ENCODE assay signal across 12 cellular contexts in the genomic region with DNA sequence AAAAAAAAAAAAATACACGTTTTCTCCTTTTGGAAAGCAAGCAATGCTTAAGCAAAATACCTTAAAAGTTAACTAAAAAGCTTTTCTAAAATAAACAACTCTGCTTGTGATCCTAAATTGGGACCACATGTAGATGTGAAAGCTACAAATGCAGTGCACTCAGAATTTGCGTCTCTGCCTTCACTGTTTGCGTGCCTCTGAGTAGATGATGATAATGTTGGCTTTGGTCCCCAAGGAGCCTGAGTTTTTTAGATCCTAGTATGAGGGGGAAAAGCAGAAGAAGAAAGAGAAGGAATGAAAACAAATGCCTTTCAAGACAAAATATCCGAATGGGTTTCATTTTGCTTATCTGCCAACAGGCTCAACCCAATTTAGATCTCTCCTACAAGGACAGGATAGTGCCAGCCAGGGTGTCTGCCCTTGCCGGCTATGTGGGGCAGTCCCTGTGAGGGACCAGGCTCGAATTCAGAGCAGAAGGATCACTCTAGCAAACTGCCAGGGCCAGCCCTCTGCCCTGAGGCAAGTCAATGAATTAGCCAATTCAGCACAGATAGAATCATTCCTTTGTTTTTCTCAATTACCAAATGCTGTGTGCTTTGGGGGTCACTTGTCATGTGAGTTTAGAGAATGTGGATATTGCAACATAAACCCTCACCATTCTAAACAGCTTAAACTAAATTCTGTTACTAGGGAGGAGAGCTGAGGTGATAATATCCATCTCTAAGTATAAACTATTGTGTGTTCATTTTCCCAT. TPM values are rescaled to one million over a fixed set of nuclear protein-coding genes. Genes with fewer than 3 reads are reported as not detected.
A peak's percentile ranks its signal among the peaks of the same experiment; 100 is the strongest.
DNase-seq lines count a peak whose midpoint lies in the region; ATAC-seq and TF ChIP-seq lines count a peak whose summit lies in the region.
"Had no signal": no experiment of that assay in that cellular context is flagged by ENCODE, and none has a peak within 500 bp of the region (broad histone marks: within the 10 kb centered on the region; RNA-seq: fewer than 3 reads in every experiment).

No MANE protein-coding gene starts in this region.

- no peaks in the 10 kb centered on the region for H3K9me3 ChIP-seq in SJSA1 (replicated peaks)

- H3K4me3 ChIP-seq in SJSA1 = no peak overlapping the region
- H3K4me3 ChIP-seq in fibroblast of the aortic adventitia (ENCODE audit: low read depth, low read length) = peak overlapping the region; percentile 26
- H3K4me3 ChIP-seq: lung had no signal

- H3K4me1 ChIP-seq in SJSA1 (replicated peaks) = peaks cover 35% of the 10 kb centered on the region

- no peak for TF ChIP-seq CTCF in fibroblast of the aortic adventitia (IDR thresholded peaks at IDR 0.05; ENCODE audit: insufficient read depth, low read length)

- DNase-seq in C1 segment of cervical spinal cord (lab: John Stamatoyannopoulos, UW) = peak in 11 of 14 donors; percentile 7 to 67 (median 51)
- peak in 1 of 2 experiments; percentile 72 for DNase-seq in SJSA1 (ENCODE audit: low read depth in 1 of 2, low spot score in 2 of 2)
- DNase-seq in fibroblast of the aortic adventitia (ENCODE audit: low read depth) = peak; percentile 96
- peak in 53 of 56 donors; percentile 10 to 87 (median 66) for DNase-seq in nucleus accumbens (lab: John Stamatoyannopoulos, UW)
- DNase-seq in GOT3 (lab: John Stamatoyannopoulos, UW) = no peak
- no peak for DNase-seq in NCI-H146 treated with DMSO at 0.1 percent for 48 hours (lab: John Stamatoyannopoulos, UW; ENCODE audit: unreplicated experiment)
- DNase-seq: DND-41, NCI-H1930 had no signal

- no peaks in the 10 kb centered on the region for H3K27me3 ChIP-seq in SJSA1 (replicated peaks)

- H3K27ac ChIP-seq in SJSA1 = peak overlapping the region; percentile 27
- H3K27ac ChIP-seq: VCaP had no signal

- ATAC-seq in HG02759 (IDR thresholded peaks at IDR 0.05; ENCODE audit: unreplicated experiment) (no peak), HG03097 (IDR thresholded peaks at IDR 0.05; ENCODE audit: low FRiP score, unreplicated experiment) (no peak)

- no peaks in the 10 kb centered on the region for H3K36me3 ChIP-seq in SJSA1

RNA-seq across cellular contexts. Expression of gene SCG5, which starts 28.5 kb away (rescaled TPM):
- 0.87 TPM in 1 of 2 replicates, not detected in the other for total RNA-seq in SJSA1 (2014; rRNA removed; shearing (Covaris generic))
- total RNA-seq in fibroblast of the aortic adventitia (ENCODE audit: low replicate concordance) = 11.7 and 16.7 TPM in 2 replicates

RNA-seq across cellular contexts. Expression of gene GREM1, which starts 47.8 kb away (rescaled TPM):
- 8.7 and 12.8 TPM in 2 replicates for total RNA-seq in SJSA1 (2014; rRNA removed; shearing (Covaris generic))
- 25.1 and 181 TPM in 2 replicates for total RNA-seq in fibroblast of the aortic adventitia (ENCODE audit: low replicate concordance)

RNA-seq across cellular contexts. Expression of gene ARHGAP11A, which starts 54.7 kb away (rescaled TPM):
- total RNA-seq in SJSA1 (2014; rRNA removed; shearing (Covaris generic)) = 68.8 and 97.8 TPM in 2 replicates
- 10.1 and 33.9 TPM in 2 replicates for total RNA-seq in fibroblast of the aortic adventitia (ENCODE audit: low replicate concordance)

Comparison
In these comparisons a context has a peak if more than half of its experiments do, and no peak if none do; other contexts are left out.
1. DNase-seq: peak in C1 segment of cervical spinal cord (11 of 14), fibroblast of the aortic adventitia (single experiment) and nucleus accumbens (53 of 56); none in GOT3 (single experiment) and NCI-H146 treated with DMSO at 0.1 percent for 48 hours (single experiment).